ENCODE assay signal across 8 cellular contexts in the genomic region with DNA sequence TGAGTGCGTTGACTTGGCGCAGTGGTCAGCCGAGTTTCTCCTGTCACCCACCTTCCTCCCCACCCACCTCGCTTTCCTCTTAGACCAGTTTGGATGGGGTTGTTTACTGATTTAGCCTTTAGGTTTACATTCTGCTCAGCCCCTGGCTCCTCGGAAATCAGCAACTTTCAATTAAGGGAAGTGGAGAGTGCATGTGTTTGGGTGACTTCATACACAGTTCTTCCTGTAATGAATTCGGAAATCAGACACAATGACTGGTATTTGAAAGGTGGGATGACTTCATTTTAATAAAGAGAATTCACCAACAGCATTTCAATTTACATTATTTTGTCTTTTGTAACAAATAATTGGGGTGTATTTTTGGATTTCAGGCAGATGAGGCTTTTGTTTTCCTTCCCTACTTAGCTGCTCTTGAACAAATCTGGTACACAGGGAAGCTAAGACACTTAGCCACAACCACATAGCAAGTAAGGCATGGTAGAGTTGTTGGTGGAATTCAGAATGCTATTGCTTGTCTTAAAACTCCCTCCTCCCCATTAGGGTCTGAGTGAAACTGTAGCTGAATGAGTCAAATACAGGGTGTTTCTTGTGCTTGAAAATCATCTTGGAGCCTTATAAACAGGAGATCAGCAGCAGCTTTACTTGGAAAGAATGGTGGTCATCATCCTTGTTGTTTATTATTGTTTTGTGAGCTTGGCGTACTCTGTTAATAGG. TPM values are rescaled to one million over a fixed set of nuclear protein-coding genes. Genes with fewer than 3 reads are reported as not detected.
A peak's percentile ranks its signal among the peaks of the same experiment; 100 is the strongest.
DNase-seq lines count a peak whose midpoint lies in the region; ATAC-seq, FAIRE-seq and TF ChIP-seq lines count a peak whose summit lies in the region.

No MANE protein-coding gene starts in this region.

- TF ChIP-seq CTCF in NB4 (IDR thresholded peaks at IDR 0.05; ENCODE audit: low read depth, low read length) (no peak), body of pancreas (IDR thresholded peaks at IDR 0.05) (no peak), keratinocyte (optimal IDR thresholded peaks at IDR 0.05 in 1 of 3, IDR thresholded peaks at IDR 0.05 in 1 of 3, conservative IDR thresholded peaks at IDR 0.05 in 1 of 3; ENCODE audit: extremely low read depth in 1 of 3, insufficient read depth in 2 of 3, low read length in 3 of 3) (no peak), stomach (IDR thresholded peaks at IDR 0.05) (no peak)

- H3K4me3 ChIP-seq in NB4 (ENCODE audit: low read depth, low read length) (peak overlapping the region; percentile 91), body of pancreas (peak overlapping the region; percentile 47 to 52), keratinocyte (ENCODE audit: control insufficient read depth in 2 of 3, extremely low read depth in 1 of 3, insufficient read depth in 2 of 3, low read depth in 1 of 3, low read length in 3 of 3) (peak overlapping the region; percentile 84 to 97 (median 84)), stomach (peak overlapping the region; percentile 69 to 98 (median 88))

- peak overlapping the region; percentile 78 for H2AFZ ChIP-seq in keratinocyte (ENCODE audit: control insufficient read depth, low read length)

- H3K9me1 ChIP-seq in keratinocyte (ENCODE audit: control insufficient read depth, extremely low read depth, insufficient read depth, low read length), result no peaks in the 10 kb centered on the region

- DNase-seq in ACHN (peak; percentile 12), NB4 (ENCODE audit: low read depth) (peak; percentile 55), body of pancreas (peak in 1 of 4 donors; percentile 34), keratinocyte (ENCODE audit: low read depth, low spot score) (no peak), stomach (no peak), NCI-H526 (lab: John Stamatoyannopoulos, UW) (no peak)

- H3K27me3 ChIP-seq in body of pancreas (no peaks in the 10 kb centered on the region), keratinocyte (ENCODE audit: control insufficient read depth, extremely low read depth, insufficient read depth, low read length) (no peaks in the 10 kb centered on the region), stomach (no peaks in the 10 kb centered on the region)

- peak overlapping the region; percentile 65 to 94 (median 86) for H3K27ac ChIP-seq in body of pancreas
- peak overlapping the region; percentile 74 for H3K27ac ChIP-seq in keratinocyte (ENCODE audit: control insufficient read depth, insufficient read depth, low read length)
- H3K27ac ChIP-seq in stomach, result peak overlapping the region; percentile 94 to 100 (median 97)

- peak overlapping the region; percentile 74 for H3K4me2 ChIP-seq in keratinocyte (ENCODE audit: control insufficient read depth, extremely low read depth, insufficient read depth, low read depth, low read length)

- no peak for FAIRE-seq in keratinocyte (lab: Jason Lieb, UNC)

- no peak for TF ChIP-seq POLR2A in NB4 (IDR thresholded peaks at IDR 0.05; ENCODE audit: extremely low read depth, insufficient read length)
- TF ChIP-seq POLR2A in body of pancreas (IDR thresholded peaks at IDR 0.05), result no peak
- no peak for TF ChIP-seq POLR2A in stomach (IDR thresholded peaks at IDR 0.05)

- peaks cover 43% of the 10 kb centered on the region for H3K79me2 ChIP-seq in keratinocyte (ENCODE audit: control insufficient read depth, insufficient read depth, low read length)

- 12 to 13% methylated on average over 7 of the region's 7 CpGs for WGBS in body of pancreas, 2 donors
- WGBS in stomach, 5 donors, result 6 to 12% (median 9%) methylated on average over 7 of the region's 7 CpGs

- TF ChIP-seq EP300 in stomach (IDR thresholded peaks at IDR 0.05), result no peak

- in situ Hi-C loops in ACHN (cut with HindIII; ENCODE audit: low pct_ligation_motif_present, low pct_unique_long_range_greater_than_20kb, low sequenced_read_pairs), result no loop called here

- H3K9me3 ChIP-seq in body of pancreas (no peaks in the 10 kb centered on the region), keratinocyte (ENCODE audit: control insufficient read depth, low read depth, low read length) (no peaks in the 10 kb centered on the region), stomach (no peaks in the 10 kb centered on the region)

- H3K9ac ChIP-seq in keratinocyte (ENCODE audit: control insufficient read depth, extremely low read depth, insufficient read depth, low read length), result peak overlapping the region; percentile 90

- intact Hi-C loops in body of pancreas (cut with DNase I) (no loop called here), stomach (cut with DNase I; ENCODE audit: low total_unique reads) (no loop called here)

- ATAC-seq in GM18907 (IDR thresholded peaks at IDR 0.05; ENCODE audit: unreplicated experiment), result peak; percentile 10
- ATAC-seq in body of pancreas, result peak; percentile 5
- no peak for ATAC-seq in HG03139 (IDR thresholded peaks at IDR 0.05; ENCODE audit: unreplicated experiment)

- H3K36me3 ChIP-seq in body of pancreas (replicated peaks in 1 of 2; ENCODE audit: insufficient read depth in 1 of 2, low read depth in 2 of 2), result no peaks in the 10 kb centered on the region
- peaks cover 0 to 2% of the 10 kb centered on the region in 2 experiments for H3K36me3 ChIP-seq in keratinocyte (ENCODE audit: control insufficient read depth in 2 of 2, extremely low read depth in 1 of 2, insufficient read depth in 2 of 2, low read length in 2 of 2)
- H3K36me3 ChIP-seq in stomach, result peaks cover 0 to 9% (median 0%) of the 10 kb centered on the region in 4 donors

- H3K4me1 ChIP-seq in body of pancreas, result peaks cover 11% of the 10 kb centered on the region
- peaks cover 12% of the 10 kb centered on the region for H3K4me1 ChIP-seq in keratinocyte (ENCODE audit: control insufficient read depth, extremely low read depth, insufficient read depth, low read length)
- H3K4me1 ChIP-seq in stomach, result peaks cover 33 to 63% (median 48%) of the 10 kb centered on the region in 4 donors

- no peaks in the 10 kb centered on the region for H4K20me1 ChIP-seq in keratinocyte (ENCODE audit: control insufficient read depth, extremely low read depth, insufficient read depth, low read length)

- dilution Hi-C loops in keratinocyte (cut with MboI; ENCODE audit: extremely low pct_ligation_motif_present, low sequenced_read_pairs), result no loop called here

RNA-seq across cellular contexts. Expression of a gene that starts 0.9 kb away (rescaled TPM):
- total RNA-seq in body of pancreas (10 to 100 TPM; 22.6 to 26.7 TPM), stomach (100 to 1,000 TPM in 2 of 5 donors, 10 to 100 TPM in 3; 10.7 to 312 (median 94.2) TPM)
- polyA plus RNA-seq in keratinocyte (23.4 to 29.9 TPM (median 23.4 TPM) in 3 replicates), stomach (100 to 1,000 TPM in 1 of 3 donors, 10 to 100 TPM in 2; 22.2 to 117 (median 84.2) TPM)
- 285 TPM for polyA plus RNA-seq in keratinocyte (2011; ENCODE audit: low read depth)
- polyA plus RNA-seq in keratinocyte (2011; cell fraction: cytosol; rRNA removed), result 21.5 and 36.5 TPM in 2 replicates
- 46.8 and 61.1 TPM in 2 replicates for polyA plus RNA-seq in keratinocyte (2011; cell fraction: nucleus; rRNA removed)
- 19.0 and 38.4 TPM in 2 replicates for polyA plus RNA-seq in keratinocyte (2012; ENCODE audit: low replicate concordance)
- 13.6 to 24.6 TPM (median 18.8 TPM) in 3 replicates for polyA minus RNA-seq in keratinocyte
- polyA minus RNA-seq in keratinocyte (2011; cell fraction: cytosol; rRNA and poly(A)+ RNA removed), result 22.8 TPM
- polyA minus RNA-seq in keratinocyte (2011; cell fraction: nucleus; rRNA and poly(A)+ RNA removed), result 18.5 and 39.2 TPM in 2 replicates

RNA-seq across cellular contexts. Expression of a gene that starts 48.1 kb away (rescaled TPM):
- total RNA-seq in body of pancreas (1 to 10 TPM; 5.4 to 7.6 TPM), stomach (100 to 1,000 TPM in 1 of 5 donors, 10 to 100 TPM in 4; 11.2 to 125 (median 18.5) TPM)
- polyA plus RNA-seq in keratinocyte (7.1 to 13.5 TPM (median 12.0 TPM) in 3 replicates), stomach (1 to 10 TPM; 3.7 to 7.8 (median 4.0) TPM)
- polyA plus RNA-seq in keratinocyte (2011; ENCODE audit: low read depth), result 10.9 TPM
- polyA plus RNA-seq in keratinocyte (2011; cell fraction: cytosol; rRNA removed), result 6.5 and 7.4 TPM in 2 replicates
- 13.1 and 14.0 TPM in 2 replicates for polyA plus RNA-seq in keratinocyte (2011; cell fraction: nucleus; rRNA removed)
- polyA plus RNA-seq in keratinocyte (2012; ENCODE audit: low replicate concordance), result 6.9 and 8.1 TPM in 2 replicates
- polyA minus RNA-seq in keratinocyte, result 2.9 to 14.7 TPM (median 9.7 TPM) in 3 replicates
- polyA minus RNA-seq in keratinocyte (2011; cell fraction: cytosol; rRNA and poly(A)+ RNA removed), result 6.1 TPM
- 4.1 and 13.0 TPM in 2 replicates for polyA minus RNA-seq in keratinocyte (2011; cell fraction: nucleus; rRNA and poly(A)+ RNA removed)

RNA-seq across cellular contexts. Expression of a gene that starts 56.7 kb away (rescaled TPM):
- total RNA-seq in body of pancreas (10 to 100 TPM in 1 of 2 donors, 1 to 10 TPM in 1; 8.9 to 11.2 TPM), stomach (10 to 100 TPM in 3 of 5 donors, 1 to 10 TPM in 1, under 1 TPM in 1; 0.58 to 40.0 (median 22.7) TPM)
- polyA plus RNA-seq in keratinocyte (47.3 to 56.2 TPM (median 48.2 TPM) in 3 replicates), stomach (10 to 100 TPM; 20.4 to 25.1 (median 21.8) TPM)
- 72.7 TPM for polyA plus RNA-seq in keratinocyte (2011; ENCODE audit: low read depth)
- 38.5 and 46.3 TPM in 2 replicates for polyA plus RNA-seq in keratinocyte (2011; cell fraction: cytosol; rRNA removed)
- polyA plus RNA-seq in keratinocyte (2011; cell fraction: nucleus; rRNA removed), result 36.4 and 38.9 TPM in 2 replicates
- polyA plus RNA-seq in keratinocyte (2012; ENCODE audit: low replicate concordance), result 24.1 and 35.5 TPM in 2 replicates
- 51.5 to 80.9 TPM (median 56.9 TPM) in 3 replicates for polyA minus RNA-seq in keratinocyte
- 32.8 TPM for polyA minus RNA-seq in keratinocyte (2011; cell fraction: cytosol; rRNA and poly(A)+ RNA removed)
- polyA minus RNA-seq in keratinocyte (2011; cell fraction: nucleus; rRNA and poly(A)+ RNA removed), result 13.1 and 34.5 TPM in 2 replicates

Comparison
In these comparisons a context has a peak if more than half of its experiments do, and no peak if none do; other contexts are left out.
1. DNase-seq: peak in ACHN (single experiment) and NB4 (single experiment); none in keratinocyte (single experiment), stomach (single experiment) and NCI-H526 (0 of 2).
2. Peak in every context shown above with its lines, with median percentiles within 50 percentile points of each other: H3K4me3 ChIP-seq and H3K27ac ChIP-seq.